Comparison of ENCODE assay signal across 8 cellular contexts in the genomic region with DNA sequence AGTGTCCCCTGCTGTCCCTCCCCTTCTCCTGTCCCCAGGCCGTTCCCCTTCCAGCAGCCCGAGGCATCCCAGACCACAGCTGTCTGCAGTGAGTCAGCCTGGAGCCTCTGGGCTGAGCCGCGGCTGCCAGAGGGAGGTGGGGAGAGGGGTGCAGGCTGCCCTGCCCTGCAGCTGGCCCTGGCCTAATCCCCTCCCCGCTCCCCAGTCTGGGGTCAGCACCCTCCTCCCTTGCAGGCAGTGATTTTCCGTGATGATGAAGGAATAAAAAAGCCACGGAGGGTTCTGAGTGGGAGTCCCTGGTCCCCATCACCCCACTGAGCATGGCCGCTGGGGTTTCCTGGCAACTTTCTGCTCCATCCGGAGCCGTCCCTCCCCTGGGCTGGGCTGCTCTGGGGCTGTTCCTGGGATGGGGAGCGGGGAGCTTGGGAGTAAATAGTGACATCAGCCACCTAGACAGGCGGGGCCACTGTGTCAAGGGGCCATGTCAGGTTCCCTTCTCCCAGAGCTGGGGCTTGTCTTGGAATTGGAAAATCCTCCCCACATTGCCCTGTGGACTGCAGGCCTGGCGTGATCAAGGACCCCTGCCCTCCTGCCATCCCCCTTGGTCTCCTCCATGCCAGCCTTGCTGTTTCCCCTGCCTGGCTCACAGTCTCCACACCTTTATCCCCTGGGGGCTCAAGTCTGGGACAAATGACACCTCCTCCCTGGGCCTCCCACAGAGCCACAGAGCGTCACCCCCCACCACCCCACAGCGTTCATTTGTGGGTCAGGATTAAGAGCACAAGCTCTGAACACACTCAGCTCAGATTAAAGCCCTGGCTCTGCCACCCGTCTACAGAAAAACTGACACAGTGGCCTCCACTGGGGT. TPM values are rescaled to one million over a fixed set of nuclear protein-coding genes. Genes with fewer than 3 reads are reported as not detected.
DNase-seq lines count a peak whose midpoint lies in the region; ATAC-seq, FAIRE-seq and TF ChIP-seq lines count a peak whose summit lies in the region.

No MANE protein-coding gene starts in this region.

- peaks cover 27 to 74% (median 54%) of the 10 kb centered on the region in 6 donors for H3K4me1 ChIP-seq in spleen

- H3K27me3 ChIP-seq in BJ (ENCODE audit: control insufficient read depth, insufficient read depth, low read length) (no peaks in the 10 kb centered on the region), spleen (replicated peaks in 1 of 7) (peaks cover 0 to 48% (median 0%) of the 10 kb centered on the region in 7 donors)

- no peak for FAIRE-seq in GM12891 (lab: Jason Lieb, UNC)

- POLR2A ChIA-PET in BJ (lab: Charles Lee), result interaction anchor here (0.6 kb wide), 1 partner anchor 98 kb away, joined by 4 read pairs; no protein-coding TSS in a partner anchor

- intact Hi-C loops in spleen (cut with DNase I; ENCODE audit: low total_unique reads), result loop anchor here (5.0 kb wide), 1 partner anchor 68 kb away; no protein-coding TSS in a partner anchor

- in situ Hi-C loops in astrocyte of the spinal cord (cut with HindIII; ENCODE audit: low sequenced_read_pairs), result no loop called here

- peak overlapping the region; percentile 45 to 95 (median 77) for H3K27ac ChIP-seq in spleen

- 29 to 46% (median 39%) methylated on average over 12 to 16 of the region's 16 CpGs for WGBS in spleen, 5 donors

- ATAC-seq in GM19467 (IDR thresholded peaks at IDR 0.05; ENCODE audit: unreplicated experiment), result no peak
- no peak for ATAC-seq in HG02759 (IDR thresholded peaks at IDR 0.05; ENCODE audit: unreplicated experiment)

- no peaks in the 10 kb centered on the region for H3K9me3 ChIP-seq in spleen

- no peak for TF ChIP-seq CTCF in BJ (IDR thresholded peaks at IDR 0.05; ENCODE audit: insufficient read depth, low read depth, low read length)
- peak; percentile 5 for TF ChIP-seq CTCF in astrocyte of the spinal cord (IDR thresholded peaks at IDR 0.05; ENCODE audit: low read depth, low read length)
- TF ChIP-seq CTCF in spleen (IDR thresholded peaks at IDR 0.05 in 8 of 11, conservative IDR thresholded peaks at IDR 0.05 in 3 of 11), result no peak

- CTCF ChIA-PET in BJ (lab: Yijun Ruan, JAX), result interaction anchor here (0.6 to 4.2 kb wide), 20 partner anchors 10 to 344 kb away, joined by 3 to 57 read pairs (median 5); a partner anchor contains a TSS

- H3K36me3 ChIP-seq in BJ (ENCODE audit: control insufficient read depth, insufficient read depth, low read length) (no peaks in the 10 kb centered on the region), spleen (peaks cover 0 to 9% (median 0%) of the 10 kb centered on the region in 6 donors)

- DNase-seq in BJ (ENCODE audit: low read depth) (peak; percentile 61), Kasumi-1 (lab: John Stamatoyannopoulos, UW) (peak; percentile 55 to 68), astrocyte of the spinal cord (ENCODE audit: low read depth, low spot score) (peak; percentile 81), iPS-NIHi7 (ENCODE audit: extremely low spot score) (peak; percentile 55), spleen (peak; percentile 77), GM12891 (ENCODE audit: insufficient read length, low spot score) (no peak)

- TF ChIP-seq POLR2A in spleen (IDR thresholded peaks at IDR 0.05) (no peak), GM12891 (IDR thresholded peaks at IDR 0.05; ENCODE audit: low read depth, low read length) (no peak)

- H3K4me3 ChIP-seq in BJ (ENCODE audit: low read depth, low read length), result no peak overlapping the region
- H3K4me3 ChIP-seq in astrocyte of the spinal cord (ENCODE audit: low read depth, low read length), result no peak overlapping the region
- H3K4me3 ChIP-seq in spleen, result peak overlapping the region in 1 of 8 donors; percentile 60

TF ChIP-seq in GM12891, 5 proteins besides CTCF, POLR2A, EP300 and RAD21:
- TF ChIP-seq SPI1 (IDR thresholded peaks at IDR 0.05; ENCODE audit: low read depth, low read length), result no peak
- TF ChIP-seq POLR2AphosphoS5 (IDR thresholded peaks at IDR 0.05; ENCODE audit: low read depth, low read length), result no peak
- TF ChIP-seq PAX5 (IDR thresholded peaks at IDR 0.05; ENCODE audit: insufficient read depth, low read length, severe bottlenecking), result no peak
- no peak for TF ChIP-seq TAF1 (IDR thresholded peaks at IDR 0.05; ENCODE audit: low read depth, low read length)
- no peak for TF ChIP-seq POU2F2 (IDR thresholded peaks at IDR 0.05; ENCODE audit: low read depth, low read length)

RNA-seq across cellular contexts. Expression of a gene that starts 16.7 kb away (rescaled TPM):
- 17.9 and 18.9 TPM in 2 replicates for polyA plus RNA-seq in BJ (2011; rRNA removed)
- polyA minus RNA-seq in BJ (2011; rRNA and poly(A)+ RNA removed), result 24.4 and 24.8 TPM in 2 replicates
- total RNA-seq in spleen, result 1 to 10 TPM; 2.0 to 9.7 (median 3.6) TPM
- polyA plus RNA-seq in spleen, result 1 to 10 TPM; 1.7 to 4.4 (median 3.9) TPM
- polyA plus RNA-seq in GM12891 (2012; ENCODE audit: low read depth, missing spikeins), result 19.3 TPM

RNA-seq across cellular contexts. Expression of a gene that starts 49.6 kb away (rescaled TPM):
- polyA plus RNA-seq in BJ (2011; rRNA removed) (20.2 and 60.0 TPM in 2 replicates), spleen (10 to 100 TPM in 1 of 3 donors, 1 to 10 TPM in 2; 7.0 to 15.7 (median 7.8) TPM)
- 32.4 and 35.5 TPM in 2 replicates for polyA minus RNA-seq in BJ (2011; rRNA and poly(A)+ RNA removed)
- 100 to 1,000 TPM in 1 of 7 donors, 10 to 100 TPM in 6; 17.9 to 117 (median 49.0) TPM for total RNA-seq in spleen
- polyA plus RNA-seq in GM12891 (2012; ENCODE audit: low read depth, missing spikeins), result 10.6 TPM

RNA-seq across cellular contexts. Expression of a gene that starts 58.5 kb away (rescaled TPM):
- 113 and 176 TPM in 2 replicates for polyA plus RNA-seq in BJ (2011; rRNA removed)
- 199 and 254 TPM in 2 replicates for polyA minus RNA-seq in BJ (2011; rRNA and poly(A)+ RNA removed)
- total RNA-seq in spleen, result 100 to 1,000 TPM in 4 of 7 donors, 10 to 100 TPM in 3; 47.7 to 144 (median 117) TPM
- 10 to 100 TPM; 16.3 to 34.9 (median 20.1) TPM for polyA plus RNA-seq in spleen
- 13.2 TPM for polyA plus RNA-seq in GM12891 (2012; ENCODE audit: low read depth, missing spikeins)
